In genomic region chr16:53949716-53950410, GRCh38 we compare ENCODE assay signal across 1 cellular context.
TF ChIP-seq lines count a peak whose summit lies in the region.

No MANE protein-coding gene starts in this region.

TF ChIP-seq in GM23338, 12 proteins besides CTCF, POLR2A, EP300 and RAD21 (continued from another document):
- TF ChIP-seq, protein P1, sequence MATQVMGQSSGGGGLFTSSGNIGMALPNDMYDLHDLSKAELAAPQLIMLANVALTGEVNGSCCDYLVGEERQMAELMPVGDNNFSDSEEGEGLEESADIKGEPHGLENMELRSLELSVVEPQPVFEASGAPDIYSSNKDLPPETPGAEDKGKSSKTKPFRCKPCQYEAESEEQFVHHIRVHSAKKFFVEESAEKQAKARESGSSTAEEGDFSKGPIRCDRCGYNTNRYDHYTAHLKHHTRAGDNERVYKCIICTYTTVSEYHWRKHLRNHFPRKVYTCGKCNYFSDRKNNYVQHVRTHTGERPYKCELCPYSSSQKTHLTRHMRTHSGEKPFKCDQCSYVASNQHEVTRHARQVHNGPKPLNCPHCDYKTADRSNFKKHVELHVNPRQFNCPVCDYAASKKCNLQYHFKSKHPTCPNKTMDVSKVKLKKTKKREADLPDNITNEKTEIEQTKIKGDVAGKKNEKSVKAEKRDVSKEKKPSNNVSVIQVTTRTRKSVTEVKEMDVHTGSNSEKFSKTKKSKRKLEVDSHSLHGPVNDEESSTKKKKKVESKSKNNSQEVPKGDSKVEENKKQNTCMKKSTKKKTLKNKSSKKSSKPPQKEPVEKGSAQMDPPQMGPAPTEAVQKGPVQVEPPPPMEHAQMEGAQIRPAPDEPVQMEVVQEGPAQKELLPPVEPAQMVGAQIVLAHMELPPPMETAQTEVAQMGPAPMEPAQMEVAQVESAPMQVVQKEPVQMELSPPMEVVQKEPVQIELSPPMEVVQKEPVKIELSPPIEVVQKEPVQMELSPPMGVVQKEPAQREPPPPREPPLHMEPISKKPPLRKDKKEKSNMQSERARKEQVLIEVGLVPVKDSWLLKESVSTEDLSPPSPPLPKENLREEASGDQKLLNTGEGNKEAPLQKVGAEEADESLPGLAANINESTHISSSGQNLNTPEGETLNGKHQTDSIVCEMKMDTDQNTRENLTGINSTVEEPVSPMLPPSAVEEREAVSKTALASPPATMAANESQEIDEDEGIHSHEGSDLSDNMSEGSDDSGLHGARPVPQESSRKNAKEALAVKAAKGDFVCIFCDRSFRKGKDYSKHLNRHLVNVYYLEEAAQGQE (IDR thresholded peaks at IDR 0.05; ENCODE audit: unreplicated experiment), result no peak
- TF ChIP-seq POLR2AphosphoS5 (IDR thresholded peaks at IDR 0.05; ENCODE audit: low read depth) (no peak), STAT1 (IDR thresholded peaks at IDR 0.05; ENCODE audit: unreplicated experiment) (no peak), ZNF114 (CRISPR knock-in tag; IDR thresholded peaks at IDR 0.05) (no peak)
